In the genomic region with DNA sequence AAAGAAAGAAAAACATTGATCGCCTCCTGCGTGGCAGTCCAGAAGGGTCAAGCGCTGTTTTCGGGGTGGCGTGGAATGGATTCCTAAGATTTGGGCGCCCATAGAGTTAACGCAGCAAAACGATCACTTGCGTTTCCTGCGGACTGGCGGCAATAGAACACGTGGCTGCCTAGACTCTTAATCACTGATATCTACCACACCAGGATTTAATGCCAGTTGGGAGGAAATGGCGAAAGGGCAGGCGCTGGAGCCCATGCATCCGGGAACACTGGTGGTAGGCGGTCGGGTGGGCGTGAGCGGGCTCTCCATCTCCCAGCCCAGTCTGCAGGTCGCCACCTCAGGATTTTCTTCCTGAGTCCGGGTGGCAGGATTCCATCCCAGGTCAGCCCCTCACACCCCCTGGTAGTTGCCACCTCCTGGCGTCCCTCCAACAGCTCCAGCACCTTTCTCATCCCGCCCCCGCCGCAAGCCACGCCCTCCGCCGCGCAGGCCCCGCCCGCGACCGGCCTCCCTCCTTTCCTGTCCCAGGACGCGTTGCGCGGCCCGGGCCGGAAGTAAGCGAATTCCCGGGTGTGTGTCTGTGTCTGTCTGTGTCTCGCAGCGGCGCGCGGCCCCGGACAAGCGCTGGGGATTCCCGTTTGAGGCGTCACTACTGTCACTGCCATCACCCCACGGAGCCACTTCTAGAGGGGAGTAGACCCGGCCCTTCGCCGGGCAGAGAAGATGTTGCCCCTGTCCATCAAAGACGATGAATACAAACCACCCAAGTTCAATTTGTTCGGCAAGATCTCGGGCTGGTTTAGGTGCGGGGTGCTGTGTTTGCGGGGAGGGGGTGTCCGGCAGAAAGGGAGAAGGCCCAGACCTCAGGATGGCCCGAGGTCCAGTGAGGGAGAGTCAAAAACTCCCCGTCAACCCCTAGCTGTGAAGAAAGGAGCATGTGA, we compare ENCODE assay signal across 8 cellular contexts. TPM values are rescaled to one million over a fixed set of nuclear protein-coding genes. Genes with fewer than 3 reads are reported as not detected.
DNase-seq lines count a peak whose midpoint lies in the region; ATAC-seq, FAIRE-seq and TF ChIP-seq lines count a peak whose summit lies in the region.

A gene with protein sequence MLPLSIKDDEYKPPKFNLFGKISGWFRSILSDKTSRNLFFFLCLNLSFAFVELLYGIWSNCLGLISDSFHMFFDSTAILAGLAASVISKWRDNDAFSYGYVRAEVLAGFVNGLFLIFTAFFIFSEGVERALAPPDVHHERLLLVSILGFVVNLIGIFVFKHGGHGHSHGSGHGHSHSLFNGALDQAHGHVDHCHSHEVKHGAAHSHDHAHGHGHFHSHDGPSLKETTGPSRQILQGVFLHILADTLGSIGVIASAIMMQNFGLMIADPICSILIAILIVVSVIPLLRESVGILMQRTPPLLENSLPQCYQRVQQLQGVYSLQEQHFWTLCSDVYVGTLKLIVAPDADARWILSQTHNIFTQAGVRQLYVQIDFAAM (plus strand): TSS at position 551 of the 941 bp plus-strand sequence. CDS start 173 bp downstream, at position 724.

- 0 out of 2 replicates have a peak, but pooled peaks cover 2% of the 10 kb centered on the region for H3K79me1 ChIP-seq in H1 (ENCODE audit: low read depth, low read length)
- H3K79me1 ChIP-seq in mesenchymal stem cell (replicated peaks; ENCODE audit: low read length, poor library complexity, severe bottlenecking) = peaks cover 14% of the 10 kb centered on the region

- H3K4me3 ChIP-seq in Caco-2 (ENCODE audit: low read depth, low read length) (peak within 1 kb of the TSS; percentile 74), H1 (ENCODE audit: extremely low read depth in 1 of 4, insufficient read depth in 2 of 4, low read depth in 3 of 4, low read length in 4 of 4) (peak within 1 kb of the TSS; percentile 83 to 97 (median 91)), mesenchymal stem cell (ENCODE audit: insufficient read depth in 1 of 2, low read depth in 1 of 2, low read length in 2 of 2) (peak within 1 kb of the TSS; percentile 68 to 98)

- 2% methylated on average over 54 of the region's 62 CpGs; no CpG with 5 or more reads in 1 of the 2 experiments for WGBS in H1 (ENCODE audit: extremely low coverage in 1 of 2, insufficient coverage in 1 of 2, insufficient read length in 1 of 2, insufficient replicate concordance in 2 of 2, low coverage in 1 of 2, low lambda C conversion rate in 2 of 2, missing lambda C conversion rate in 1 of 2), 2 experiments
- under 1% methylated on average over 55 of the region's 62 CpGs for WGBS in mesenchymal stem cell

- peak; percentile 73 to 87 for TF ChIP-seq POLR2A in H1 (IDR thresholded peaks at IDR 0.05; ENCODE audit: control extremely low read depth in 1 of 2, low read depth in 2 of 2, low read length in 2 of 2)

- H3K79me2 ChIP-seq in H1 (ENCODE audit: control insufficient read depth in 1 of 2, insufficient read depth in 2 of 2, low read length in 2 of 2) = peaks cover 8 to 67% of the 10 kb centered on the region in 2 experiments

- H4K8ac ChIP-seq in H1 (ENCODE audit: extremely low read depth, insufficient read depth, low read length) = peak within 1 kb of the TSS; percentile 87; the same call in 1 of the 2 replicates
- H4K8ac ChIP-seq in mesenchymal stem cell (ENCODE audit: low read length) = peak within 1 kb of the TSS; percentile 91

- CTCF ChIA-PET in Caco-2 (lab: Charles Lee) = no interaction called here
- CTCF ChIA-PET in activated CD8-positive, alpha-beta memory T cell treated with anti-CD3 and anti-CD28 coated beads, Interleukin-2, amount 10 ng/mL, durations not matched to agents 7 days and 5 days (lab: Charles Lee) = interaction anchor here (1.0 to 2.4 kb wide), 8 partner anchors 10 to 440 kb away, joined by 3 to 11 read pairs (median 3); no protein-coding TSS in a partner anchor
- CTCF ChIA-PET in H1 (lab: Charles Lee; ENCODE audit: partially characterized antibody) = interaction anchor here (1.6 to 1.8 kb wide), 3 partner anchors 10 to 414 kb away, joined by 3 to 5 read pairs (median 4); no protein-coding TSS in a partner anchor

- POLR2A ChIA-PET in Caco-2 (lab: Charles Lee) = no interaction called here
- POLR2A ChIA-PET in H1 (lab: Charles Lee; ENCODE audit: partially characterized antibody) = interaction anchor here (1.0 to 2.8 kb wide), 10 partner anchors 9 to 763 kb away, joined by 3 to 13 read pairs (median 4); a partner anchor contains a TSS

- H3K23ac ChIP-seq in H1 (ENCODE audit: insufficient read length) (no peak within 1 kb of the TSS), mesenchymal stem cell (ENCODE audit: low read length in 2 of 2) (no peak within 1 kb of the TSS)

- peak within 1 kb of the TSS; percentile 95 for H3K27ac Mint-ChIP-seq in Caco-2 (ENCODE audit: unreplicated experiment)
- H3K27ac Mint-ChIP-seq in activated CD8-positive, alpha-beta memory T cell treated with anti-CD3 and anti-CD28 coated beads, Interleukin-2, amount 10 ng/mL, durations not matched to agents 7 days and 5 days = peak within 1 kb of the TSS; percentile 93

- H2BK120ac ChIP-seq in H1 (replicated peaks; ENCODE audit: low read depth, low read length) (no peak within 1 kb of the TSS), mesenchymal stem cell (ENCODE audit: low read depth, low read length) (peak within 1 kb of the TSS; percentile 86)

- no peaks in the 10 kb centered on the region for H3K4me1 ChIP-seq in Caco-2
- peaks cover 0 to 5% (median 0%) of the 10 kb centered on the region in 4 experiments; a peak in 2 of 7 replicates for H3K4me1 ChIP-seq in H1 (replicated peaks in 1 of 4; ENCODE audit: control insufficient read depth in 3 of 4, insufficient read depth in 4 of 4, low read length in 3 of 4)
- no peaks in the 10 kb centered on the region for H3K4me1 ChIP-seq in mesenchymal stem cell (ENCODE audit: control insufficient read depth, insufficient read depth, low read depth, low read length)

- no peaks in the 10 kb centered on the region for H3K27me3 Mint-ChIP-seq in Caco-2 (ENCODE audit: insufficient read depth, unreplicated experiment)
- H3K27me3 Mint-ChIP-seq in activated CD8-positive, alpha-beta memory T cell treated with anti-CD3 and anti-CD28 coated beads, Interleukin-2, amount 10 ng/mL, durations not matched to agents 7 days and 5 days = no peaks in the 10 kb centered on the region

- H2BK20ac ChIP-seq in H1 (ENCODE audit: low read length) = no peak within 1 kb of the TSS

- no peaks in the 10 kb centered on the region for H3K36me3 ChIP-seq in Caco-2 (ENCODE audit: control insufficient read depth, insufficient read depth, low read length)
- H3K36me3 ChIP-seq in H1 (ENCODE audit: control insufficient read depth in 2 of 4, insufficient read depth in 4 of 4, low read length in 3 of 4) = peaks cover 0 to 29% (median 14%) of the 10 kb centered on the region in 4 experiments; a peak in 5 of 8 replicates
- H3K36me3 ChIP-seq in mesenchymal stem cell (ENCODE audit: control insufficient read depth in 1 of 2, insufficient read depth in 2 of 2, low read depth in 1 of 2, low read length in 2 of 2) = peaks cover 2 to 28% of the 10 kb centered on the region in 2 experiments

- intact Hi-C loops in Caco-2 (cut with micrococcal nuclease; ENCODE audit: unreplicated experiment) = no loop called here

- ATAC-seq in GM21367 (IDR thresholded peaks at IDR 0.05; ENCODE audit: unreplicated experiment) = peak; percentile 76
- peak; percentile 86 for ATAC-seq in activated CD8-positive, alpha-beta memory T cell treated with anti-CD3 and anti-CD28 coated beads, Interleukin-2, amount 10 ng/mL, durations not matched to agents 7 days and 5 days

- no peak for TF ChIP-seq CTCF in Caco-2 (IDR thresholded peaks at IDR 0.05; ENCODE audit: insufficient read depth in 1 of 2, low read depth in 1 of 2, low read length in 1 of 2, severe bottlenecking in 1 of 2, unreplicated experiment in 1 of 2)
- no peak for TF ChIP-seq CTCF in H1 (IDR thresholded peaks at IDR 0.05; ENCODE audit: control extremely low read depth in 1 of 3, insufficient read depth in 1 of 3, low read depth in 1 of 3, low read length in 3 of 3)

- peak within 1 kb of the TSS; percentile 74; the same call in 1 of the 2 replicates for H3K18ac ChIP-seq in H1 (ENCODE audit: extremely low read depth, low read length)
- peak within 1 kb of the TSS; percentile 95 to 96 for H3K18ac ChIP-seq in mesenchymal stem cell (ENCODE audit: low read depth in 1 of 2, low read length in 2 of 2)

- H4K91ac ChIP-seq in H1 (replicated peaks; ENCODE audit: insufficient read length, low read length) (peak within 1 kb of the TSS; percentile 5), mesenchymal stem cell (ENCODE audit: low read length) (peak within 1 kb of the TSS; percentile 61)

- peak within 1 kb of the TSS; percentile 1 for H3K56ac ChIP-seq in H1 (replicated peaks; ENCODE audit: insufficient read length, low read depth, low read length)

- TF ChIP-seq RAD21 in H1 (IDR thresholded peaks at IDR 0.05 in 1 of 2, conservative IDR thresholded peaks at IDR 0.05 in 1 of 2; ENCODE audit: low read depth in 2 of 2, low read length in 2 of 2) = no peak

- H3K4me2 ChIP-seq in H1 (ENCODE audit: insufficient read depth in 1 of 2, low read depth in 2 of 2, low read length in 2 of 2) (peak within 1 kb of the TSS; percentile 94 to 98), mesenchymal stem cell (ENCODE audit: low read length, poor library complexity, severe bottlenecking) (peak within 1 kb of the TSS; percentile 95)

- peaks cover 6% of the 10 kb centered on the region for H3K36me3 Mint-ChIP-seq in Caco-2 (ENCODE audit: insufficient read depth, unreplicated experiment)
- peaks cover 28% of the 10 kb centered on the region for H3K36me3 Mint-ChIP-seq in activated CD8-positive, alpha-beta memory T cell treated with anti-CD3 and anti-CD28 coated beads, Interleukin-2, amount 10 ng/mL, durations not matched to agents 7 days and 5 days

- H2BK12ac ChIP-seq in H1 (ENCODE audit: low read depth, low read length) (no peak within 1 kb of the TSS; the same call in 1 of the 2 replicates), mesenchymal stem cell (ENCODE audit: low read length in 2 of 2) (peak within 1 kb of the TSS; percentile 34 to 46)

- peaks cover 9% of the 10 kb centered on the region; the same call in 1 of the 2 replicates for H3K23me2 ChIP-seq in H1 (ENCODE audit: low read depth, low read length)

- no peaks in the 10 kb centered on the region for H3K9me3 Mint-ChIP-seq in Caco-2 (ENCODE audit: unreplicated experiment)
- H3K9me3 Mint-ChIP-seq in activated CD8-positive, alpha-beta memory T cell treated with anti-CD3 and anti-CD28 coated beads, Interleukin-2, amount 10 ng/mL, durations not matched to agents 7 days and 5 days (ENCODE audit: low read depth) = peaks cover 4% of the 10 kb centered on the region

- H3K9me3 ChIP-seq in Caco-2 (no peaks in the 10 kb centered on the region), H1 (ENCODE audit: insufficient read depth in 2 of 2, low read depth in 1 of 2, low read length in 1 of 2) (0 out of 4 replicates have a peak, but pooled peaks cover 0 to under 1% of the 10 kb centered on the region in 2 experiments), mesenchymal stem cell (ENCODE audit: control insufficient read depth, low read length) (no peaks in the 10 kb centered on the region)

- FAIRE-seq in H1 (lab: Jason Lieb, UNC) = no peak

- peak within 1 kb of the TSS; percentile 79 for H3K27ac ChIP-seq in H1 (ENCODE audit: low read depth, low read length)
- H3K27ac ChIP-seq in mesenchymal stem cell (ENCODE audit: low read length, poor library complexity, severe bottlenecking) = peak within 1 kb of the TSS; percentile 90

- peak; percentile 91 to 92 for DNase-seq in Caco-2
- peak; percentile 93 for DNase-seq in HT1080 (ENCODE audit: low read depth)
- peak; percentile 83 for DNase-seq in NOMO-1 treated with dmso at 0.1 percent for 144 hours (lab: John Stamatoyannopoulos, UW; ENCODE audit: unreplicated experiment)
- peak; percentile 95 for DNase-seq in activated CD8-positive, alpha-beta memory T cell treated with anti-CD3 and anti-CD28 coated beads, Interleukin-2, amount 10 ng/mL, durations not matched to agents 7 days and 5 days
- DNase-seq in H1 (ENCODE audit: low read depth in 1 of 2, low spot score in 2 of 2) = peak; percentile 65 to 98
- peak; percentile 96 for DNase-seq in mesenchymal stem cell
- DNase-seq in stimulated activated CD8-positive, alpha-beta memory T cell treated with anti-CD3 and anti-CD28 coated beads, Interleukin-12 subunit alpha, Interleukin-12 subunit beta, amount 100 ng/mL, for 24 hours (ENCODE audit: extremely low read depth) = peak; percentile 93

- peak within 1 kb of the TSS; percentile 2 for H3K4ac ChIP-seq in H1 (replicated peaks; ENCODE audit: insufficient read length, low read depth, low read length)
- peak within 1 kb of the TSS in 1 of 2 experiments; percentile 90 for H3K4ac ChIP-seq in mesenchymal stem cell (ENCODE audit: low read depth in 1 of 2, low read length in 2 of 2)

- H2AFZ ChIP-seq in H1 (ENCODE audit: low read length) (peak within 1 kb of the TSS; percentile 95), mesenchymal stem cell (ENCODE audit: low read depth, low read length) (peak within 1 kb of the TSS; percentile 73)

- H4K20me1 ChIP-seq in H1 (replicated peaks in 1 of 2; ENCODE audit: control insufficient read depth in 1 of 2, insufficient read depth in 2 of 2, low read length in 2 of 2) = peaks cover 0 to 6% of the 10 kb centered on the region in 2 experiments

- H3K14ac ChIP-seq in H1 (ENCODE audit: insufficient read length) = no peak within 1 kb of the TSS
- H3K14ac ChIP-seq in mesenchymal stem cell (ENCODE audit: low read length in 2 of 2) = peak within 1 kb of the TSS in 1 of 2 experiments; percentile 58

- H3K4me3 Mint-ChIP-seq in Caco-2 (ENCODE audit: unreplicated experiment) = peak within 1 kb of the TSS; percentile 83
- H3K4me3 Mint-ChIP-seq in activated CD8-positive, alpha-beta memory T cell treated with anti-CD3 and anti-CD28 coated beads, Interleukin-2, amount 10 ng/mL, durations not matched to agents 7 days and 5 days = peak within 1 kb of the TSS; percentile 94

- H2BK15ac ChIP-seq in H1 (ENCODE audit: low read length) (0 out of 2 replicates have a peak within 1 kb of the TSS, but pooled peaks have one; percentile 1), mesenchymal stem cell (ENCODE audit: low read depth, poor library complexity, severe bottlenecking) (peak within 1 kb of the TSS; percentile 97)

- H3K9ac ChIP-seq in H1 (replicated peaks in 1 of 4; ENCODE audit: extremely low read depth in 1 of 4, low read depth in 3 of 4, low read length in 3 of 4) = peak within 1 kb of the TSS; percentile 77 to 85 (median 84)
- H3K9ac ChIP-seq in mesenchymal stem cell (ENCODE audit: low read length) = peak within 1 kb of the TSS; percentile 99

- TF ChIP-seq EP300 in H1 (IDR thresholded peaks at IDR 0.05; ENCODE audit: borderline replicate concordance in 1 of 2, low read depth in 2 of 2, low read length in 2 of 2) = no peak

- H3K4me1 Mint-ChIP-seq in Caco-2 (ENCODE audit: low read depth, unreplicated experiment) = no peaks in the 10 kb centered on the region
- H3K4me1 Mint-ChIP-seq in activated CD8-positive, alpha-beta memory T cell treated with anti-CD3 and anti-CD28 coated beads, Interleukin-2, amount 10 ng/mL, durations not matched to agents 7 days and 5 days = peaks cover 44% of the 10 kb centered on the region

- no peak within 1 kb of the TSS for H2AK5ac ChIP-seq in H1 (ENCODE audit: low read depth, low read length)
- H2AK5ac ChIP-seq in mesenchymal stem cell (ENCODE audit: low read length, severe bottlenecking) = no peak within 1 kb of the TSS

- peak within 1 kb of the TSS; percentile 75 for H4K5ac ChIP-seq in H1 (ENCODE audit: insufficient read length, low read depth, low read length)

- BruUV-seq in Caco-2 (replicated peaks; lab: Mats Ljungman, UMichigan) = TSS peak; percentile 31

- H2BK5ac ChIP-seq in H1 (ENCODE audit: low read depth, low read length) (peak within 1 kb of the TSS; percentile 79), mesenchymal stem cell (ENCODE audit: low read depth, low read length, poor library complexity, severe bottlenecking) (peak within 1 kb of the TSS; percentile 39)

- H3K27me3 ChIP-seq in Caco-2 (replicated peaks; ENCODE audit: control insufficient read depth, insufficient read depth, low read length) (no peaks in the 10 kb centered on the region), H1 (replicated peaks in 1 of 4; ENCODE audit: control insufficient read depth in 3 of 4, extremely low read depth in 1 of 4, insufficient read depth in 3 of 4, low read length in 3 of 4) (no peaks in the 10 kb centered on the region), mesenchymal stem cell (ENCODE audit: control insufficient read depth in 1 of 2, insufficient read depth in 1 of 2, low read length in 2 of 2) (no peaks in the 10 kb centered on the region)

RNA-seq across cellular contexts. Expression of the gene that starts here (rescaled TPM):
- total RNA-seq in Caco-2 (2022) = 16.1 and 16.4 TPM in 2 replicates
- total RNA-seq in HT1080 (2014; rRNA removed; shearing (Covaris generic)) = 26.8 and 30.5 TPM in 2 replicates
- polyA plus RNA-seq in HT1080 (2015; cell fraction: cytosol; rRNA removed) = 16.0 and 20.5 TPM in 2 replicates
- 39.5 and 41.2 TPM in 2 replicates for polyA plus RNA-seq in HT1080 (2015; cell fraction: nucleus; rRNA removed)
- 10 to 100 TPM; 29.1 to 33.3 TPM for total RNA-seq in activated CD8-positive, alpha-beta memory T cell treated with anti-CD3 and anti-CD28 coated beads, Interleukin-2, amount 10 ng/mL, durations not matched to agents 7 days and 5 days
- 18.9 and 22.1 TPM in 2 replicates for total RNA-seq in H1 (2021; fragmentation: NEBNext Ultra II Directional; extraction: Animal tissue kit (Norgen Biotek cat#: 25700))
- 3.5 and 5.5 TPM in 2 replicates for polyA plus RNA-seq in H1 (2011; rRNA removed)
- polyA plus RNA-seq in H1 (2011; cell fraction: cytosol; rRNA removed) = 4.6 TPM
- 4.0 TPM for polyA plus RNA-seq in H1 (2011; cell fraction: nucleus; rRNA removed)
- 5.1 to 7.3 TPM (median 6.3 TPM) in 4 replicates for polyA plus RNA-seq in H1 (2012, experiment 1 of 2)
- polyA plus RNA-seq in H1 (2012, experiment 2 of 2) = 0.67 TPM
- polyA plus RNA-seq in H1 (2013, experiment 1 of 2) = 15.3 TPM
- polyA plus RNA-seq in H1 (2013, experiment 2 of 2) = 17.0 TPM
- 20.9 and 25.4 TPM in 2 replicates for polyA minus RNA-seq in H1 (2011; rRNA and poly(A)+ RNA removed)
- 8.3 TPM for polyA minus RNA-seq in H1 (2011; cell fraction: cytosol; rRNA and poly(A)+ RNA removed)
- 16.5 TPM for polyA minus RNA-seq in H1 (2011; cell fraction: nucleus; rRNA and poly(A)+ RNA removed)
- 23.2 TPM for polyA plus RNA-seq in mesenchymal stem cell (2013, experiment 1 of 2)
- polyA plus RNA-seq in mesenchymal stem cell (2013, experiment 2 of 2) = 23.4 TPM

Comparison
In these comparisons a context has a peak if more than half of its experiments do, and no peak if none do; other contexts are left out.
1. Peak in every context shown above with its lines: DNase-seq, ATAC-seq, H3K4me3 ChIP-seq and H3K27ac ChIP-seq.